Comparison of ENCODE assay signal across 20 cellular contexts in the genomic region with DNA sequence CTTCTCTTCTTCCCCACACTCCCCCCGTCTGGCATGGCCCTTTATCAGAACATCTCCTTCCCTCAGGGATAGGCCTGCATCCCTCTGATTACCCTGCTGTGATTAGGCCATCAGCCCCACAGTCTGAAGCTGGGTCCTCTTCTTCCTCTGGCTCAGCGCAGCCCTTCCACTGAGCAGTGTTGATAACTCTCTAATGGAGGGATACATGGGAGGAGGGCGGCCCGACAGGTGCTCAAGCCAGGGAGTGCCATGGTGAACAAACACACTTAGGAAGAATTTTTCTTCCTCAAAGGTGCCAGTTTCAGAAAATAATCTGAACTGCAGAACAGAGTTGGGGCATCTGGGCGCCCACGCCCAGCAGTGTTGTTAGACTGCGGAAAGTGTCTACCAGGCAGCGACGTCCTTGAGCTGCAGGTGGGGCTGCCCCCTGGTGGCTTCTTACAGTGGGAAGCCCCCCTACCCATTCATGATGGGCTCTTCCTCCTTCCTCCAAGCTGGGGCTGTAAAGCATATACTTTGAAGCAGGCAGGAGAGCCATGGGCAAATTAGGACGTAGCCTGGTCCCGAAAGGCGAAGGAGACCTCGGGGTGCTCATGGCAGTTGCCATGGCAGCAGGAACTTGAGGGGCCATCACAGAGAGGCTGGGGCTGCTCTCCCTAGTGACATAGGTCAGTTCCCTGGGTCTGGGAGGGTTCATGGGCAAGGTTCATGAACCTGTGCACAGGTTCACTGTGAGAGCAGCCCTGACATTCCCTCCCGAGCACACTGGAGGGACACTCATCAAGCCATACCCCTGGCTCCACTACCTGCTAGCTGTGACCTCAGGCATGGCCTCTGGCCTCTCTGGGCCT. TPM values are rescaled to one million over a fixed set of nuclear protein-coding genes. Genes with fewer than 3 reads are reported as not detected.
DNase-seq lines count a peak whose midpoint lies in the region; ATAC-seq and TF ChIP-seq lines count a peak whose summit lies in the region.
"Had no signal": no experiment of that assay in that cellular context is flagged by ENCODE, and none has a peak within 500 bp of the region (broad histone marks: within the 10 kb centered on the region; RNA-seq: fewer than 3 reads in every experiment).

No MANE protein-coding gene starts in this region.

- no peaks in the 10 kb centered on the region for H3K36me3 Mint-ChIP-seq in naive thymus-derived CD4-positive, alpha-beta T cell

- no peaks in the 10 kb centered on the region for H3F3A ChIP-seq in Loucy (ENCODE audit: low read depth)

- H4K8ac ChIP-seq in trophoblast cell (ENCODE audit: low read depth, low read length) = no peak overlapping the region

- H3K4me2 ChIP-seq in Loucy (ENCODE audit: low read depth, low read length, poor library complexity, severe bottlenecking) (no peak overlapping the region), hepatocyte (no peak overlapping the region), trophoblast cell (ENCODE audit: low read length) (no peak overlapping the region)
- H3K4me2 ChIP-seq: KMS-11 had no signal

- no peak overlapping the region for H2BK12ac ChIP-seq in trophoblast cell (ENCODE audit: low read length)

- H3K4me1 ChIP-seq in Loucy (ENCODE audit: insufficient read depth, low read length, poor library complexity, severe bottlenecking) (no peaks in the 10 kb centered on the region), hepatocyte (ENCODE audit: insufficient read depth) (no peaks in the 10 kb centered on the region), trophoblast cell (ENCODE audit: control insufficient read depth in 1 of 2, insufficient read depth in 2 of 2, low read length in 2 of 2) (peaks cover 16 to 25% of the 10 kb centered on the region in 2 experiments)
- H3K4me1 ChIP-seq in naive thymus-derived CD4-positive, alpha-beta T cell (ENCODE audit: control insufficient read depth in 2 of 2, insufficient read depth in 2 of 2, low read length in 2 of 2) = no peaks in the 10 kb centered on the region
- H3K4me1 ChIP-seq: pancreas had no signal

- H3K36me3 ChIP-seq in Loucy (ENCODE audit: insufficient read depth, low read length) (no peaks in the 10 kb centered on the region), hepatocyte (replicated peaks; ENCODE audit: insufficient read depth, low read depth) (no peaks in the 10 kb centered on the region), trophoblast cell (ENCODE audit: control insufficient read depth in 1 of 2, insufficient read depth in 2 of 2, low read length in 2 of 2) (no peaks in the 10 kb centered on the region)
- H3K36me3 ChIP-seq in naive thymus-derived CD4-positive, alpha-beta T cell (ENCODE audit: control insufficient read depth in 2 of 3, insufficient read depth in 3 of 3, low read length in 3 of 3) = no peaks in the 10 kb centered on the region
- H3K36me3 ChIP-seq: pancreas had no signal

- H3K79me2 ChIP-seq in Loucy (ENCODE audit: insufficient read depth, low read length) = no peaks in the 10 kb centered on the region
- H3K79me2 ChIP-seq in hepatocyte = no peaks in the 10 kb centered on the region
- no peaks in the 10 kb centered on the region for H3K79me2 ChIP-seq in trophoblast cell (ENCODE audit: control insufficient read depth, insufficient read depth, low read length, poor library complexity)

- H3K9me3 ChIP-seq in Loucy (ENCODE audit: insufficient read depth, low read depth, low read length) (no peaks in the 10 kb centered on the region), hepatocyte (ENCODE audit: low read depth) (no peaks in the 10 kb centered on the region), trophoblast cell (ENCODE audit: insufficient read depth, low read depth, low read length) (no peaks in the 10 kb centered on the region)
- no peaks in the 10 kb centered on the region for H3K9me3 ChIP-seq in naive thymus-derived CD4-positive, alpha-beta T cell (ENCODE audit: control insufficient read depth in 2 of 3, low read length in 3 of 3)
- H3K9me3 ChIP-seq: pancreas had no signal

- H3K14ac ChIP-seq in trophoblast cell (ENCODE audit: low read length) = peak overlapping the region; percentile 9

- WGBS in hepatocyte (ENCODE audit: low lambda C conversion rate, missing lambda C conversion rate) = 72% methylated on average over 13 of the region's 14 CpGs
- no CpG with 5 or more reads among the region's 14 CpGs for WGBS in trophoblast cell (ENCODE audit: extremely low coverage, insufficient coverage, insufficient read length)

- DNase-seq in hepatocyte (ENCODE audit: low spot score) (no peak), trophoblast cell (no peak), dedifferentiated amniotic fluid mesenchymal stem cell (ENCODE audit: extremely low spot score) (no peak)
- DNase-seq in naive thymus-derived CD4-positive, alpha-beta T cell = no peak
- DNase-seq: activated CD4-positive, alpha-beta T cell treated with anti-CD3 and anti-CD28 coated beads for 4 hours; activated CD8-positive, alpha-beta memory T cell treated with anti-CD3 and anti-CD28 coated beads, Interleukin-2, amount 50 U/mL, for 4 hours; activated naive CD4-positive, alpha-beta T cell; anterior cingulate cortex; Calu3; GM23248; NCI-H1417 treated with DMSO at 0.1 percent for 48 hours; pancreas; SIG-M5; stimulated activated CD4-positive, alpha-beta T cell treated with anti-CD3 and anti-CD28 coated beads, Interleukin-4, amount 100 ng/mL, for 24 hours; T-helper 9 cell had no signal

- H3K27me3 ChIP-seq in Loucy (ENCODE audit: insufficient read depth, low read length, poor library complexity, severe bottlenecking) = no peaks in the 10 kb centered on the region
- no peaks in the 10 kb centered on the region for H3K27me3 ChIP-seq in hepatocyte
- H3K27me3 ChIP-seq in trophoblast cell (ENCODE audit: insufficient read depth, low read length) = no peaks in the 10 kb centered on the region
- no peaks in the 10 kb centered on the region for H3K27me3 ChIP-seq in naive thymus-derived CD4-positive, alpha-beta T cell (ENCODE audit: control insufficient read depth in 2 of 2, insufficient read depth in 2 of 2, low read length in 2 of 2)
- H3K27me3 ChIP-seq: pancreas had no signal

- no peak overlapping the region for H3K4me3 ChIP-seq in Loucy (ENCODE audit: low read length, poor library complexity, severe bottlenecking)
- H3K4me3 ChIP-seq in hepatocyte = no peak overlapping the region
- no peak overlapping the region for H3K4me3 ChIP-seq in trophoblast cell (ENCODE audit: low read depth, low read length)
- H3K4me3 ChIP-seq in naive thymus-derived CD4-positive, alpha-beta T cell (ENCODE audit: low read length) = no peak overlapping the region
- H3K4me3 ChIP-seq: GM23248, pancreas, skin epidermis had no signal

- peak overlapping the region; percentile 28 for H3K18ac ChIP-seq in trophoblast cell (ENCODE audit: low read length)

- no peak for ATAC-seq in naive thymus-derived CD4-positive, alpha-beta T cell
- ATAC-seq in GM19328 (IDR thresholded peaks at IDR 0.05; ENCODE audit: unreplicated experiment) = no peak

- peak overlapping the region; percentile 12 for H2BK5ac ChIP-seq in trophoblast cell (ENCODE audit: low read depth, low read length, poor library complexity)

- CTCF ChIA-PET in naive thymus-derived CD4-positive, alpha-beta T cell (lab: Charles Lee) = interaction anchor here (1.6 to 2.0 kb wide), 2 partner anchors 12 to 123 kb away, joined by 4 to 7 read pairs; no protein-coding TSS in a partner anchor

- 0 out of 3 replicates have a peak, but pooled peaks have one; percentile 5 for TF ChIP-seq CTCF in GM12872 (IDR thresholded peaks at IDR 0.05; ENCODE audit: insufficient read depth, low read depth, low read length)
- TF ChIP-seq CTCF in Loucy (conservative IDR thresholded peaks at IDR 0.05; ENCODE audit: low read length) = peak; percentile 62
- TF ChIP-seq CTCF in hepatocyte (IDR thresholded peaks at IDR 0.05; ENCODE audit: poor library complexity) = peak; percentile 20

- H2AFZ ChIP-seq in Loucy (ENCODE audit: low read length) = no peak overlapping the region
- H2AFZ ChIP-seq in hepatocyte = no peak overlapping the region
- H2AFZ ChIP-seq in trophoblast cell (ENCODE audit: insufficient read depth, low read length, poor library complexity) = no peak overlapping the region
- H2AFZ ChIP-seq: GM23248 had no signal

- H3K9ac ChIP-seq in Loucy (ENCODE audit: low read depth, low read length, poor library complexity, severe bottlenecking) = no peak overlapping the region
- H3K9ac ChIP-seq in trophoblast cell (ENCODE audit: low read length) = no peak overlapping the region
- H3K9ac ChIP-seq: GM23248, KMS-11 had no signal

- no peak overlapping the region for H2AK5ac ChIP-seq in trophoblast cell (ENCODE audit: low read length)

- no peaks in the 10 kb centered on the region for H3K4me1 Mint-ChIP-seq in naive thymus-derived CD4-positive, alpha-beta T cell

- no peak overlapping the region for H2BK120ac ChIP-seq in trophoblast cell (ENCODE audit: insufficient read depth, low read length, poor library complexity)

- no peak overlapping the region for H3K4me3 Mint-ChIP-seq in naive thymus-derived CD4-positive, alpha-beta T cell

- peaks cover 0 to 10% (median 0%) of the 10 kb centered on the region in 5 donors for H3K27me3 Mint-ChIP-seq in naive thymus-derived CD4-positive, alpha-beta T cell

- peaks cover 0 to 1% (median 0%) of the 10 kb centered on the region in 11 donors for H3K9me3 Mint-ChIP-seq in naive thymus-derived CD4-positive, alpha-beta T cell

- no peaks in the 10 kb centered on the region for H4K20me1 ChIP-seq in Loucy (ENCODE audit: insufficient read depth, low read length, poor library complexity, severe bottlenecking)
- no peaks in the 10 kb centered on the region for H4K20me1 ChIP-seq in hepatocyte (ENCODE audit: insufficient read depth, poor library complexity, severe bottlenecking)

- H3K9me2 ChIP-seq in Loucy (replicated peaks; ENCODE audit: low read depth, low read length) (no peaks in the 10 kb centered on the region), hepatocyte (replicated peaks; ENCODE audit: insufficient read depth) (no peaks in the 10 kb centered on the region)

- intact Hi-C loops in naive thymus-derived CD4-positive, alpha-beta T cell (cut with micrococcal nuclease) = no loop called here

- POLR2A ChIA-PET in naive thymus-derived CD4-positive, alpha-beta T cell (lab: Charles Lee) = interaction anchor here (1.1 kb wide), 1 partner anchor 34 kb away, joined by 6 read pairs; no protein-coding TSS in a partner anchor

- no peak overlapping the region for H3K27ac ChIP-seq in hepatocyte
- peak overlapping the region; percentile 18 for H3K27ac ChIP-seq in trophoblast cell (ENCODE audit: low read depth, low read length)
- H3K27ac ChIP-seq in naive thymus-derived CD4-positive, alpha-beta T cell (ENCODE audit: low read depth, low read length) = no peak overlapping the region
- H3K27ac ChIP-seq: GM23248, KMS-11, pancreas, skin epidermis had no signal

- peak overlapping the region; percentile 60 for H4K91ac ChIP-seq in trophoblast cell (ENCODE audit: low read depth, low read length)

- H3K23ac ChIP-seq in trophoblast cell (ENCODE audit: low read length) = no peak overlapping the region

- H4K12ac ChIP-seq in trophoblast cell (ENCODE audit: low read depth, low read length) = no peak overlapping the region

- no peak overlapping the region for H3K27ac Mint-ChIP-seq in naive thymus-derived CD4-positive, alpha-beta T cell

- peaks cover 3% of the 10 kb centered on the region for H3K79me1 ChIP-seq in trophoblast cell (ENCODE audit: low read length)

- H3K4ac ChIP-seq in trophoblast cell (ENCODE audit: low read depth, low read length) = no peak overlapping the region

RNA-seq across cellular contexts. Expression of a gene that starts 33.2 kb away (rescaled TPM):
- 29.6 and 30.7 TPM in 2 replicates for total RNA-seq in hepatocyte
- 14.7 and 20.4 TPM in 2 replicates for polyA plus RNA-seq in hepatocyte
- 21.7 and 24.2 TPM in 2 replicates for polyA plus RNA-seq in trophoblast cell (2013)
- total RNA-seq in naive thymus-derived CD4-positive, alpha-beta T cell = 10 to 100 TPM; 49.9 to 96.3 (median 61.6) TPM
- polyA plus RNA-seq in naive thymus-derived CD4-positive, alpha-beta T cell = 10 to 100 TPM; 12.7 to 20.4 TPM

Comparison
In these comparisons a context has a peak if more than half of its experiments do, and no peak if none do; other contexts are left out.
1. CTCF ChIP-seq: peak in every context shown above with its lines; median percentile 62 in Loucy; 20 in hepatocyte; 5 in GM12872.